19 cellular contexts compared by ENCODE assay signal in the genomic region with DNA sequence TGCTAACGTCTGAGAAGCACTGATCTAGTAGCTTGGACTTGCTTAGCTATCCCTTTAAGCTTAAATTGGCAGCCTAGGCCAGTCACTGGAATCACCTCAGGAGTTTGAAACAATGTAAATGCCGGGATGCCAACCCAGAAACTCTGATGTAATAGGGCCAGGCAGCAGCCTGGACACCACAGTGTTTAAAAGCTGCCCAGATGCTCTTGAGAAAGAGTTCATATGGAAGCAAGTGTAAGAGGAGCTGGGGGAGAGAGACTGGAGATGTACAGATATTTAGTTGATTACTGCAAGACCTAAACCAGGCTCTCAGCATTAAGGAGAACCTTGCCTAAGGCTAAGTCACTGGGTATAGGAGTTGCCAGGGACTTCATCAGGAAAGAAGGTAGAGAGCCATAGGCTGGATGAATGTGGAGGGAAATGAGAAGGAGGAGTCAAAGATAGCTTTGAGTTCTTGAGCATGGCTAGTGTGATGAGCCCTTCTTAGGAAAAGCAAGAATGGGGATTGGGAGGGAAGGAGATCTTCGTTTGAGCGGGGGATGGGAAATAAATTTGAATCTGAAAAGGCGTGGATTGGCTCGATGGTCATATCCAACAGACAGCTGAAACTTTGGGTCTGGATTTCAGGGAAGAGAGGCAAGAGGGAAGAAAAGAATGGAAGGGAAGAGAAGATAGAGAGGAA.
"Had no signal": no experiment of that assay in that cellular context is flagged by ENCODE, and none has a peak within 500 bp of the region (broad histone marks: within the 10 kb centered on the region; RNA-seq: fewer than 3 reads in every experiment).

No MANE protein-coding gene starts in this region.

- H3K36me3 Mint-ChIP-seq: activated naive CD8-positive, alpha-beta T cell treated with anti-CD3 and anti-CD28 coated beads, Interleukin-2, amount 10 ng/mL, durations not matched to agents 7 days and 5 days; mesothelial cell of epicardium; natural killer cell treated with Interleukin-12 subunit alpha and Interleukin-12 subunit beta and Interleukin-15 and Interleukin-18, amount 100 ng/mL, for 72 hours; stimulated activated naive B cell treated with anti-CD40 and anti-IgM and Interleukin-4, amounts not matched to agents 10 μg/mL and 1 μg/mL and 100 μg/mL, for 72 hours had no signal

- H3K27ac Mint-ChIP-seq: activated CD4-positive, alpha-beta T cell treated with anti-CD3 and anti-CD28 coated beads, Interleukin-2, amount 10 ng/mL, durations not matched to agents 24 days and 14 days; activated CD8-positive, alpha-beta T cell treated with anti-CD3 and anti-CD28 coated beads for 36 hours; activated naive CD8-positive, alpha-beta T cell treated with anti-CD3 and anti-CD28 coated beads, Interleukin-2, amount 10 ng/mL, durations not matched to agents 7 days and 5 days; activated T-helper 17 cell treated with anti-CD3 and anti-CD28 coated beads, Interleukin-2, amount 50 U/mL, for 72 hours; dendritic cell treated with granulocyte-macrophage colony-stimulating factor and Interleukin-4, amounts not matched to agents 40 ng/mL and 50 ng/mL, for 4 days; mesothelial cell of epicardium; natural killer cell treated with Interleukin-12 subunit alpha and Interleukin-12 subunit beta and Interleukin-15 and Interleukin-18, amount 100 ng/mL, for 72 hours; stimulated activated naive B cell treated with anti-CD40 and anti-IgM and Interleukin-4, amounts not matched to agents 10 μg/mL and 1 μg/mL and 100 μg/mL, for 72 hours had no signal

- H3K27ac ChIP-seq: ascending aorta, esophagus muscularis mucosa, lower lobe of right lung, upper lobe of right lung had no signal

- ATAC-seq: activated CD8-positive, alpha-beta T cell treated with anti-CD3 and anti-CD28 coated beads for 36 hours; activated T-helper 17 cell treated with anti-CD3 and anti-CD28 coated beads, Interleukin-2, amount 50 U/mL, for 72 hours; lower lobe of right lung; natural killer cell treated with Interleukin-12 subunit alpha and Interleukin-12 subunit beta and Interleukin-15 and Interleukin-18, amount 100 ng/mL, for 72 hours; stimulated activated naive B cell treated with anti-CD40 and anti-IgM and Interleukin-4, amounts not matched to agents 10 μg/mL and 1 μg/mL and 100 μg/mL, for 72 hours had no signal

- H3K9me3 ChIP-seq: ascending aorta, esophagus muscularis mucosa, lower lobe of right lung, upper lobe of right lung had no signal

- H3K36me3 ChIP-seq: ascending aorta, esophagus muscularis mucosa, lower lobe of right lung, upper lobe of right lung had no signal

- H3K9me3 Mint-ChIP-seq: activated CD4-positive, alpha-beta T cell treated with anti-CD3 and anti-CD28 coated beads, Interleukin-2, amount 10 ng/mL, durations not matched to agents 24 days and 14 days; activated CD8-positive, alpha-beta T cell treated with anti-CD3 and anti-CD28 coated beads for 36 hours; activated naive CD8-positive, alpha-beta T cell treated with anti-CD3 and anti-CD28 coated beads, Interleukin-2, amount 10 ng/mL, durations not matched to agents 7 days and 5 days; dendritic cell treated with granulocyte-macrophage colony-stimulating factor and Interleukin-4, amounts not matched to agents 40 ng/mL and 50 ng/mL, for 4 days; mesothelial cell of epicardium had no signal

- H3K4me3 ChIP-seq: ascending aorta, esophagus muscularis mucosa, lower lobe of right lung, upper lobe of right lung had no signal

- DNase-seq: activated CD4-positive, alpha-beta T cell treated with anti-CD3 and anti-CD28 coated beads, Interleukin-2, amount 10 ng/mL, durations not matched to agents 24 days and 14 days; activated CD4-positive, CD25-positive, alpha-beta regulatory T cell; activated CD8-positive, alpha-beta T cell treated with anti-CD3 and anti-CD28 coated beads for 36 hours; activated naive CD4-positive, alpha-beta T cell; activated naive CD8-positive, alpha-beta T cell treated with anti-CD3 and anti-CD28 coated beads, Interleukin-2, amount 10 ng/mL, durations not matched to agents 7 days and 5 days; activated T-cell treated with anti-CD3 and anti-CD28 coated beads, Interleukin-2, amount 50 U/mL, for 1 hour; effector memory CD4-positive, alpha-beta T cell; lower lobe of right lung; nucleus accumbens; posterior cingulate gyrus; stimulated activated naive B cell treated with anti-CD40 and anti-IgM and Interleukin-4, amounts not matched to agents 10 μg/mL and 1 μg/mL and 100 μg/mL, for 72 hours; T-helper 9 cell; upper lobe of right lung had no signal
